14 cellular contexts compared by ENCODE assay signal in genomic region chr1:207282049-207282448, GRCh38. TPM values are rescaled to one million over a fixed set of nuclear protein-coding genes. Genes with fewer than 3 reads are reported as not detected.
DNase-seq lines count a peak whose midpoint lies in the region; ATAC-seq, FAIRE-seq and TF ChIP-seq lines count a peak whose summit lies in the region.
"Had no signal": no experiment of that assay in that cellular context is flagged by ENCODE, and none has a peak within 500 bp of the region (broad histone marks: within the 10 kb centered on the region; RNA-seq: fewer than 3 reads in every experiment).

No MANE protein-coding gene starts in this region.

- H3K27ac ChIP-seq in BLaER1, result no peak overlapping the region

- no peaks in the 10 kb centered on the region for H3K9me3 Mint-ChIP-seq in mesothelial cell of epicardium

- peaks cover 13% of the 10 kb centered on the region; the same call in 1 of the 2 replicates for H3K4me1 ChIP-seq in BLaER1

- TF ChIP-seq CTCF in choroid plexus epithelial cell (conservative IDR thresholded peaks at IDR 0.05; ENCODE audit: low read depth, low read length) (no peak), mesothelial cell of epicardium (IDR thresholded peaks at IDR 0.05; ENCODE audit: unreplicated experiment) (no peak)

- no peak overlapping the region for H3K4me3 ChIP-seq in BLaER1
- H3K4me3 ChIP-seq in choroid plexus epithelial cell (ENCODE audit: low read depth, low read length), result no peak overlapping the region

- peak overlapping the region; percentile 20; the same call in 1 of the 2 replicates for H3K4me2 ChIP-seq in BLaER1

- H3K27me3 ChIP-seq in BLaER1, result no peaks in the 10 kb centered on the region

- H4K20me1 ChIP-seq in BLaER1, result no peaks in the 10 kb centered on the region

- H3K9me3 ChIP-seq in BLaER1, result no peaks in the 10 kb centered on the region

- no peak for ATAC-seq in GM21447 (IDR thresholded peaks at IDR 0.05; ENCODE audit: unreplicated experiment)

- H3K27me3 Mint-ChIP-seq in mesothelial cell of epicardium (ENCODE audit: low read depth), result no peaks in the 10 kb centered on the region

- no peaks in the 10 kb centered on the region for H3K36me3 Mint-ChIP-seq in mesothelial cell of epicardium

- FAIRE-seq in GM19239 (lab: Jason Lieb, UNC), result no peak
- FAIRE-seq: D721Med, RCC 7860 had no signal

- peaks cover 14% of the 10 kb centered on the region for H3K4me1 Mint-ChIP-seq in mesothelial cell of epicardium

- H3K36me3 ChIP-seq in BLaER1, result no peaks in the 10 kb centered on the region

- H3K9ac ChIP-seq in BLaER1, result no peak overlapping the region

- H3K27ac Mint-ChIP-seq in mesothelial cell of epicardium, result peak overlapping the region; percentile 8

- peak; percentile 43 for DNase-seq in HT-29 (ENCODE audit: low spot score)
- peak; percentile 63 for DNase-seq in choroid plexus epithelial cell (ENCODE audit: low read depth)
- no peak for DNase-seq in mesothelial cell of epicardium (ENCODE audit: low spot score in 2 of 2, unreplicated experiment in 2 of 2)
- no peak for DNase-seq in GM19239 (ENCODE audit: insufficient read length, low spot score)
- no peak for DNase-seq in KG1 (lab: John Stamatoyannopoulos, UW)
- no peak for DNase-seq in epidermal melanocyte (ENCODE audit: insufficient read length, low spot score)
- DNase-seq: activated CD4-positive, alpha-beta T cell treated with anti-CD3 and anti-CD28 coated beads for 4 hours; GOT3; NCI-H1105; occipital lobe had no signal

- H3K4me3 Mint-ChIP-seq in mesothelial cell of epicardium, result no peak overlapping the region

RNA-seq across cellular contexts. Expression of gene CD55, which starts 39.4 kb away (rescaled TPM):
- total RNA-seq in HT-29 (2014; rRNA removed; shearing (Covaris generic)), result 55.0 and 65.9 TPM in 2 replicates
- total RNA-seq in mesothelial cell of epicardium, result 35.1 to 37.9 TPM (median 35.3 TPM) in 3 replicates

Comparison
In these comparisons a context has a peak if more than half of its experiments do, and no peak if none do; other contexts are left out.
1. DNase-seq: peak in HT-29 (single experiment) and choroid plexus epithelial cell (single experiment); none in mesothelial cell of epicardium (0 of 2), GM19239 (single experiment), KG1 (single experiment) and epidermal melanocyte (single experiment).